11 cellular contexts compared by ENCODE assay signal in genomic region chr12:617304-617915, GRCh38. TPM values are rescaled to one million over a fixed set of nuclear protein-coding genes. Genes with fewer than 3 reads are reported as not detected.
DNase-seq lines count a peak whose midpoint lies in the region; ATAC-seq, FAIRE-seq and TF ChIP-seq lines count a peak whose summit lies in the region.
"Had no signal": no experiment of that assay in that cellular context is flagged by ENCODE, and none has a peak within 500 bp of the region (broad histone marks: within the 10 kb centered on the region; RNA-seq: fewer than 3 reads in every experiment).

No MANE protein-coding gene starts in this region.

- H4K20me1 ChIP-seq in HepG2 (ENCODE audit: insufficient read depth, low read length), result no peaks in the 10 kb centered on the region

- H3K27me3 ChIP-seq in HepG2 (ENCODE audit: control insufficient read depth in 1 of 2, insufficient read depth in 2 of 2, low read length in 2 of 2), result no peaks in the 10 kb centered on the region
- no peaks in the 10 kb centered on the region for H3K27me3 ChIP-seq in stomach

- no peak overlapping the region for H2AFZ ChIP-seq in HepG2 (ENCODE audit: low read length)

- FAIRE-seq in HepG2 (lab: Jason Lieb, UNC), result peak; percentile 46
- FAIRE-seq: G401.6 had no signal

- TF ChIP-seq CTCF in NB4 (IDR thresholded peaks at IDR 0.05; ENCODE audit: low read depth, low read length) (no peak), choroid plexus epithelial cell (conservative IDR thresholded peaks at IDR 0.05; ENCODE audit: low read depth, low read length) (no peak), HepG2 (CRISPR knock-in tag; IDR thresholded peaks at IDR 0.05) (no peak), stomach (IDR thresholded peaks at IDR 0.05) (no peak)

- peak overlapping the region; percentile 70 for H3K4me2 ChIP-seq in HepG2 (ENCODE audit: low read depth, low read length)

- 7% methylated on average over 13 of the region's 14 CpGs for WGBS in HepG2 (ENCODE audit: low lambda C conversion rate)
- WGBS in stomach, 5 donors, result 55 to 85% (median 73%) methylated on average over 13 to 14 of the region's 14 CpGs

- H3K4me1 ChIP-seq in HepG2 (ENCODE audit: insufficient read depth, low read length) (peaks cover 85% of the 10 kb centered on the region), stomach (peaks cover 0 to 12% (median 0%) of the 10 kb centered on the region in 4 donors)

- TF ChIP-seq POLR2A in NB4 (IDR thresholded peaks at IDR 0.05; ENCODE audit: extremely low read depth, insufficient read length) (no peak), HepG2 (IDR thresholded peaks at IDR 0.05; ENCODE audit: insufficient read depth in 1 of 2, low read depth in 2 of 2, low read length in 2 of 2) (peak in 1 of 2 experiments; percentile 47; a peak in 1 of 4 replicates), stomach (IDR thresholded peaks at IDR 0.05) (no peak), erythroblast (IDR thresholded peaks at IDR 0.05; ENCODE audit: low read length) (no peak)

- TF ChIP-seq EP300 in HepG2 (IDR thresholded peaks at IDR 0.05; ENCODE audit: low read depth in 2 of 2, low read length in 2 of 2), result peak in 1 of 2 experiments; percentile 82; a peak in 2 of 4 replicates
- TF ChIP-seq EP300 in HepG2 (CRISPR knock-in tag; IDR thresholded peaks at IDR 0.05; ENCODE audit: borderline replicate concordance), result peak; percentile 55; the same call in 1 of the 2 replicates
- no peak for TF ChIP-seq EP300 in stomach (IDR thresholded peaks at IDR 0.05)

- intact Hi-C loops in HepG2 (cut with micrococcal nuclease; ENCODE audit: unreplicated experiment) (loop anchor here (5.0 kb wide), 1 partner anchor 40 kb away; no protein-coding TSS in a partner anchor), stomach (cut with DNase I; ENCODE audit: low total_unique reads) (no loop called here)

- H3K9me3 ChIP-seq in HepG2 (ENCODE audit: low read length) (no peaks in the 10 kb centered on the region), stomach (no peaks in the 10 kb centered on the region)

- CTCF ChIA-PET in HepG2 (lab: Yijun Ruan, JAX; ENCODE audit: low intra/inter-chr PET ratio, low total read pairs), result no interaction called here

- no TSS peak for BruUV-seq in HepG2 (replicated peaks; lab: Mats Ljungman, UMichigan)

- TF ChIP-seq RAD21 in HepG2 (CRISPR knock-in tag; IDR thresholded peaks at IDR 0.05), result peak; percentile 46; the same call in 1 of the 2 replicates

- H3K27ac ChIP-seq in HepG2 (ENCODE audit: extremely low read length, insufficient read depth, low read length), result peak overlapping the region; percentile 46
- H3K27ac ChIP-seq in stomach, result peak overlapping the region in 3 of 5 donors; percentile 18 to 74 (median 69)

- H3K36me3 ChIP-seq in HepG2 (replicated peaks in 1 of 2; ENCODE audit: control insufficient read depth in 1 of 2, insufficient read depth in 2 of 2, low read length in 2 of 2) (no peaks in the 10 kb centered on the region), stomach (no peaks in the 10 kb centered on the region)

- DNase-seq in NB4 (ENCODE audit: low read depth) (peak; percentile 97), choroid plexus epithelial cell (ENCODE audit: low read depth) (peak; percentile 90), HepG2 (ENCODE audit: low spot score) (peak; percentile 77), stomach (peak; percentile 42), HUDEP-2 (lab: John Stamatoyannopoulos, UW; ENCODE audit: unreplicated experiment in 76 of 76) (no peak), erythroblast (lab: John Stamatoyannopoulos, UW) (no peak), SHP77 (lab: John Stamatoyannopoulos, UW) (no peak)
- DNase-seq: posterior cingulate gyrus had no signal

- POLR2A ChIA-PET in HepG2 (lab: Yijun Ruan, JAX), result interaction anchor here (0.5 to 1.2 kb wide), 6 partner anchors 10 to 137 kb away, joined by 3 to 8 read pairs (median 4); partner anchors contain the start of gene WNK1

- H3K79me2 ChIP-seq in HepG2 (ENCODE audit: insufficient read depth, low read length), result no peaks in the 10 kb centered on the region

- ATAC-seq in HepG2, result peak; percentile 88
- no peak for ATAC-seq in GM21390 (IDR thresholded peaks at IDR 0.05; ENCODE audit: unreplicated experiment)

- H3K9ac ChIP-seq in HepG2 (ENCODE audit: insufficient read depth, low read depth, low read length), result peak overlapping the region; percentile 51

- in situ Hi-C loops in HepG2 (cut with HindIII; ENCODE audit: extremely low pct_ligation_motif_present, low pct_unique_long_range_greater_than_20kb), result loop anchor here (10.0 kb wide), 1 partner anchor 137 kb away; the partner anchor contains the start of gene WNK1

- H3K4me3 ChIP-seq in NB4 (ENCODE audit: low read depth, low read length), result no peak overlapping the region
- H3K4me3 ChIP-seq in choroid plexus epithelial cell (ENCODE audit: low read depth, low read length), result no peak overlapping the region
- H3K4me3 ChIP-seq in HepG2 (replicated peaks in 1 of 3; ENCODE audit: insufficient read depth in 1 of 3, low read depth in 2 of 3, low read length in 3 of 3), result peak overlapping the region; percentile 18 to 54 (median 28); a peak in 3 of 6 replicates
- no peak overlapping the region for H3K4me3 ChIP-seq in stomach
- H3K4me3 ChIP-seq: coronary artery had no signal

TF ChIP-seq in HepG2, 621 proteins besides CTCF, POLR2A, EP300 and RAD21 (continues in another document):
- TF ChIP-seq RXRA (CRISPR knock-in tag; IDR thresholded peaks at IDR 0.05) (peak; percentile 95), ZNF687 (CRISPR knock-in tag; IDR thresholded peaks at IDR 0.05) (peak; percentile 95), FOXO1 (CRISPR knock-in tag; IDR thresholded peaks at IDR 0.05) (peak; percentile 86), ELF1 (CRISPR knock-in tag; IDR thresholded peaks at IDR 0.05) (peak; percentile 62), FOXP1 (IDR thresholded peaks at IDR 0.05) (no peak), FOXP1 (CRISPR knock-in tag; IDR thresholded peaks at IDR 0.05) (peak; percentile 63), ZNF644 (CRISPR knock-in tag; IDR thresholded peaks at IDR 0.05; ENCODE audit: low read depth) (0 out of 2 replicates have a peak, but pooled peaks have one; percentile 41), NR2C2 (CRISPR knock-in tag; IDR thresholded peaks at IDR 0.05; ENCODE audit: borderline replicate concordance) (peak; percentile 57; the same call in 1 of the 2 replicates), HOXA3 (CRISPR knock-in tag; IDR thresholded peaks at IDR 0.05) (peak; percentile 76; the same call in 1 of the 2 replicates), ZNF788 (CRISPR knock-in tag; IDR thresholded peaks at IDR 0.05; ENCODE audit: borderline replicate concordance) (peak; percentile 66; the same call in 1 of the 2 replicates), ZBTB7B (CRISPR knock-in tag; IDR thresholded peaks at IDR 0.05) (peak; percentile 84)

RNA-seq across cellular contexts. Expression of gene NINJ2, which starts 45.8 kb away (rescaled TPM):
- total RNA-seq in HepG2 (2016; rRNA removed; fragmentation: Illumina TruSeq; extraction: Trizol) (0.62 and 0.94 TPM in 2 replicates), stomach (10 to 100 TPM in 1 of 5 donors, 1 to 10 TPM in 1, not detected in 3; 2.2 to 26.2 TPM)
- 0.51 TPM in 1 of 2 replicates, not detected in the other for total RNA-seq in HepG2 (2016; cell fraction: cytosol; rRNA removed; fragmentation: Illumina TruSeq; extraction: Trizol; ENCODE audit: low read depth)
- total RNA-seq in HepG2 (2016; cell fraction: insoluble cytoplasmic fraction; rRNA removed; fragmentation: Illumina TruSeq; extraction: Trizol), result 0.34 and 0.56 TPM in 2 replicates
- 0.31 and 0.34 TPM in 2 replicates for total RNA-seq in HepG2 (2016; cell fraction: membrane; rRNA removed; fragmentation: Illumina TruSeq; extraction: Trizol)
- 1.0 TPM in 1 of 2 replicates, not detected in the other for total RNA-seq in HepG2 (2016; cell fraction: nucleus; rRNA removed; fragmentation: Illumina TruSeq; extraction: Trizol)
- polyA plus RNA-seq in HepG2 (2011; rRNA removed) (3.8 and 5.4 TPM in 2 replicates), stomach (1 to 10 TPM; 2.0 to 5.2 (median 5.0) TPM)
- 5.5 and 5.9 TPM in 2 replicates for polyA plus RNA-seq in HepG2 (2011; cell fraction: cytosol; rRNA removed)
- polyA plus RNA-seq in HepG2 (2011; cell fraction: nucleus; rRNA removed), result 3.4 and 3.9 TPM in 2 replicates
- 4.9 and 6.3 TPM in 2 replicates for polyA plus RNA-seq in HepG2 (2012)
- 0.87 and 0.95 TPM in 2 replicates for polyA plus RNA-seq in HepG2 (2016; cell fraction: cytosol; fragmentation: Illumina TruSeq; extraction: Trizol; ENCODE audit: low read depth)
- polyA plus RNA-seq in HepG2 (2016; cell fraction: insoluble cytoplasmic fraction; fragmentation: Illumina TruSeq; extraction: Trizol; ENCODE audit: low read depth), result 0.94 and 1.3 TPM in 2 replicates
- polyA plus RNA-seq in HepG2 (2016; cell fraction: membrane; fragmentation: Illumina TruSeq; extraction: Trizol; ENCODE audit: low read depth), result 0.98 and 1.2 TPM in 2 replicates
- 0.83 TPM in 2 replicates for polyA plus RNA-seq in HepG2 (2016; cell fraction: nucleus; fragmentation: Illumina TruSeq; extraction: Trizol; ENCODE audit: insufficient read depth, low read depth)
- polyA minus RNA-seq in HepG2 (2011; rRNA and poly(A)+ RNA removed; ENCODE audit: low replicate concordance), result 7.4 and 19.5 TPM in 2 replicates
- polyA minus RNA-seq in HepG2 (2011; cell fraction: cytosol; rRNA and poly(A)+ RNA removed), result 1.1 and 2.0 TPM in 2 replicates
- 0.64 and 1.6 TPM in 2 replicates for polyA minus RNA-seq in HepG2 (2011; cell fraction: nucleus; rRNA and poly(A)+ RNA removed)

Comparison
In these comparisons a context has a peak if more than half of its experiments do, and no peak if none do; other contexts are left out.
1. DNase-seq: peak in NB4 (single experiment), choroid plexus epithelial cell (single experiment), HepG2 (single experiment) and stomach (single experiment); none in HUDEP-2 (0 of 76), erythroblast (0 of 2) and SHP77 (0 of 2).
2. H3K4me3 ChIP-seq: peak in HepG2 (3 of 3); none in NB4 (single experiment), choroid plexus epithelial cell (single experiment) and stomach (0 of 4).